In the genomic region with DNA sequence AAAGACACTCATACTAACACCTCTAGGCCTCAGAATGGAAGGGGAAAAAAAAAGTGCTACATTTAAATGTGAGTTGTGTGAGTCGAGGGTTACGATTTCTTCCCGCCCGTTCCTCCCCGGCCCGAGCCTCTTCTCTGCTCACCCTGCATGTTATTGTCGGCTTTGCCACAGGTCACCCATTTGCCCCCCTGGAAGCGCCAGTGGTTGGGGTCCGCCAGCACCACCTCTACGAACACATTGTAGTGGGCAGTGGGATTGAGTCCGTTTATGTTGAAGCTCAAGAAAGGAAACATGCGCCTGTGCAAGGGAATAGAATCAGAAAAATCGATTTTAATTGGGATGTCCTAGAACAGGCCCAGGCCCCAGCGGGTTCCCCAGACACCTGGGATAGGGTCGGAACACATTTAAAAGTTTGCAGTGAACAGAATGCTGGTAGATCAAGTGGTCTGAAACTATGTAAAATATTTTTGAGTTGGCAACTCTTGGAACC, we compare ENCODE assay signal across 1 cellular context.
TF ChIP-seq lines count a peak whose summit lies in the region.

No MANE protein-coding gene starts in this region.

TF ChIP-seq in HCT116, 20 proteins besides CTCF, POLR2A, EP300 and RAD21 (continued from another document):
- no peak for TF ChIP-seq EGR1 (IDR thresholded peaks at IDR 0.05; ENCODE audit: low read depth)
- no peak for TF ChIP-seq SIN3A (IDR thresholded peaks at IDR 0.05; ENCODE audit: low read depth)
- no peak for TF ChIP-seq YY1 (IDR thresholded peaks at IDR 0.05; ENCODE audit: extremely low read depth, insufficient replicate concordance, low read depth, low read length)
- no peak for TF ChIP-seq ZFX (IDR thresholded peaks at IDR 0.05)
- TF ChIP-seq ZNF274 (IDR thresholded peaks at IDR 0.05; ENCODE audit: low read depth, low read length): no peak
- TF ChIP-seq SRF (IDR thresholded peaks at IDR 0.05; ENCODE audit: low read depth): no peak
- no peak for TF ChIP-seq CBX3 (IDR thresholded peaks at IDR 0.05; ENCODE audit: low read depth)
- no peak for TF ChIP-seq POLR2AphosphoS5 (IDR thresholded peaks at IDR 0.05; ENCODE audit: low read depth, low read length)
- TF ChIP-seq, protein P1, sequence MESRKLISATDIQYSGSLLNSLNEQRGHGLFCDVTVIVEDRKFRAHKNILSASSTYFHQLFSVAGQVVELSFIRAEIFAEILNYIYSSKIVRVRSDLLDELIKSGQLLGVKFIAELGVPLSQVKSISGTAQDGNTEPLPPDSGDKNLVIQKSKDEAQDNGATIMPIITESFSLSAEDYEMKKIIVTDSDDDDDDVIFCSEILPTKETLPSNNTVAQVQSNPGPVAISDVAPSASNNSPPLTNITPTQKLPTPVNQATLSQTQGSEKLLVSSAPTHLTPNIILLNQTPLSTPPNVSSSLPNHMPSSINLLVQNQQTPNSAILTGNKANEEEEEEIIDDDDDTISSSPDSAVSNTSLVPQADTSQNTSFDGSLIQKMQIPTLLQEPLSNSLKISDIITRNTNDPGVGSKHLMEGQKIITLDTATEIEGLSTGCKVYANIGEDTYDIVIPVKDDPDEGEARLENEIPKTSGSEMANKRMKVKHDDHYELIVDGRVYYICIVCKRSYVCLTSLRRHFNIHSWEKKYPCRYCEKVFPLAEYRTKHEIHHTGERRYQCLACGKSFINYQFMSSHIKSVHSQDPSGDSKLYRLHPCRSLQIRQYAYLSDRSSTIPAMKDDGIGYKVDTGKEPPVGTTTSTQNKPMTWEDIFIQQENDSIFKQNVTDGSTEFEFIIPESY (IDR thresholded peaks at IDR 0.05; ENCODE audit: extremely low read depth, insufficient replicate concordance, low read length): no peak
- TF ChIP-seq, protein P2, sequence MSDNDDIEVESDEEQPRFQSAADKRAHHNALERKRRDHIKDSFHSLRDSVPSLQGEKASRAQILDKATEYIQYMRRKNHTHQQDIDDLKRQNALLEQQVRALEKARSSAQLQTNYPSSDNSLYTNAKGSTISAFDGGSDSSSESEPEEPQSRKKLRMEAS (IDR thresholded peaks at IDR 0.05): no peak
